16 cellular contexts compared by ENCODE assay signal in the genomic region with DNA sequence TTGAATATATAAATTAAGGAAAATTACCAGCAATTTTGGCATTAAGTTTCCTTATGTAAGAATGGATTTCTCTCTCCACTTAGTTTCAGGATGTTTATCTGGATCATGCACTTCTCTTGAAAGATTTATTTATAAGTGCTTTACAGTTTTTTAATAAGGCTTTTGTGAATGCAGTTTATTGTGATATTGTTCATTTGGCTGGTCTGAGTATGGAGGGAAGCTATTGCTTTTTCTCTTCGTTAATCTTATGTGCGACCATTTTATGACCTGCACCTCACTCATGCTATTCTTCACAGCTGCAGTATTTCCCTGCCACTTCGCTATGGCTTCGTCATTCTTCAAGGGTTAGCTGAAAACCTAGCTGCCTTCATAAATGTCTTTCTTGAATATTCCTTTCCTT.
A peak's percentile ranks its signal among the peaks of the same experiment; 100 is the strongest.
DNase-seq lines count a peak whose midpoint lies in the region; ATAC-seq and TF ChIP-seq lines count a peak whose summit lies in the region.
"Had no signal": no experiment of that assay in that cellular context is flagged by ENCODE, and none has a peak within 500 bp of the region (broad histone marks: within the 10 kb centered on the region; RNA-seq: fewer than 3 reads in every experiment).

No MANE protein-coding gene starts in this region.

- in situ Hi-C loops in Panc1 (cut with HindIII; ENCODE audit: low pct_unique_long_range_greater_than_20kb, low sequenced_read_pairs) = no loop called here

- peak; percentile 54 for DNase-seq in NCI-H1092 treated with DMSO at 0.1 percent for 48 hours (lab: John Stamatoyannopoulos, UW)
- DNase-seq in NCI-H1092 (lab: John Stamatoyannopoulos, UW) = no peak
- DNase-seq in SHP77 treated with DMSO at 0.1 percent for 48 hours (lab: John Stamatoyannopoulos, UW) = peak; percentile 39
- DNase-seq in SHP77 (lab: John Stamatoyannopoulos, UW) = no peak
- no peak for DNase-seq in Panc1 (ENCODE audit: low read depth, low spot score)
- DNase-seq in GM10266 (ENCODE audit: extremely low spot score) = no peak
- DNase-seq in activated naive CD4-positive, alpha-beta T cell treated with Interleukin-2 at 50 U/mL for 16 hours = no peak
- DNase-seq: ACHN; Calu3; CD4-positive, alpha-beta T cell; DMS 273 treated with DMSO at 0.1 percent for 48 hours; EL; GDM1; HFFc6 had no signal

- CTCF ChIA-PET in Panc1 (lab: Charles Lee) = no interaction called here

- BruUV-seq in Panc1 (replicated peaks; lab: Mats Ljungman, UMichigan) = no TSS peak

- H3K36me3 ChIP-seq in Panc1 (ENCODE audit: control insufficient read depth, insufficient read depth, low read length) = no peaks in the 10 kb centered on the region
- H3K36me3 ChIP-seq: HAP-1 had no signal

- peaks cover 35% of the 10 kb centered on the region for H3K4me1 ChIP-seq in Panc1 (ENCODE audit: control insufficient read depth, insufficient read depth, low read length)

- TF ChIP-seq CTCF in Panc1 (IDR thresholded peaks at IDR 0.05) = no peak
- TF ChIP-seq CTCF in GM10266 (IDR thresholded peaks at IDR 0.05; ENCODE audit: control insufficient read depth, insufficient read depth, low read depth, missing control alignments) = no peak

- ATAC-seq in Panc1 = no peak
- ATAC-seq: HepG2 had no signal

- H3K9me3 ChIP-seq in Panc1 (ENCODE audit: control insufficient read depth, insufficient read depth, low read depth, low read length) = no peaks in the 10 kb centered on the region
- H3K9me3 ChIP-seq: HAP-1 had no signal

- POLR2A ChIA-PET in Panc1 (lab: Charles Lee) = no interaction called here

- no peaks in the 10 kb centered on the region for H3K27me3 ChIP-seq in Panc1 (ENCODE audit: control insufficient read depth, insufficient read depth, low read length)

- no peak overlapping the region for H3K4me3 ChIP-seq in Panc1 (ENCODE audit: low read depth in 2 of 2, low read length in 2 of 2)
- H3K4me3 ChIP-seq: HAP-1 had no signal

- intact Hi-C loops in Panc1 (cut with micrococcal nuclease; ENCODE audit: unreplicated experiment) = no loop called here

- peak overlapping the region; percentile 82 for H3K27ac ChIP-seq in Panc1 (ENCODE audit: low read length)

Comparison
In these comparisons a context has a peak if more than half of its experiments do, and no peak if none do; other contexts are left out.
1. DNase-seq: peak in NCI-H1092 treated with DMSO at 0.1 percent for 48 hours (single experiment) and SHP77 treated with DMSO at 0.1 percent for 48 hours (single experiment); none in NCI-H1092 (single experiment), SHP77 (0 of 2), Panc1 (single experiment), GM10266 (single experiment) and activated naive CD4-positive, alpha-beta T cell treated with Interleukin-2 at 50 U/mL for 16 hours (single experiment).